ENCODE assay signal across 9 cellular contexts in the genomic region with DNA sequence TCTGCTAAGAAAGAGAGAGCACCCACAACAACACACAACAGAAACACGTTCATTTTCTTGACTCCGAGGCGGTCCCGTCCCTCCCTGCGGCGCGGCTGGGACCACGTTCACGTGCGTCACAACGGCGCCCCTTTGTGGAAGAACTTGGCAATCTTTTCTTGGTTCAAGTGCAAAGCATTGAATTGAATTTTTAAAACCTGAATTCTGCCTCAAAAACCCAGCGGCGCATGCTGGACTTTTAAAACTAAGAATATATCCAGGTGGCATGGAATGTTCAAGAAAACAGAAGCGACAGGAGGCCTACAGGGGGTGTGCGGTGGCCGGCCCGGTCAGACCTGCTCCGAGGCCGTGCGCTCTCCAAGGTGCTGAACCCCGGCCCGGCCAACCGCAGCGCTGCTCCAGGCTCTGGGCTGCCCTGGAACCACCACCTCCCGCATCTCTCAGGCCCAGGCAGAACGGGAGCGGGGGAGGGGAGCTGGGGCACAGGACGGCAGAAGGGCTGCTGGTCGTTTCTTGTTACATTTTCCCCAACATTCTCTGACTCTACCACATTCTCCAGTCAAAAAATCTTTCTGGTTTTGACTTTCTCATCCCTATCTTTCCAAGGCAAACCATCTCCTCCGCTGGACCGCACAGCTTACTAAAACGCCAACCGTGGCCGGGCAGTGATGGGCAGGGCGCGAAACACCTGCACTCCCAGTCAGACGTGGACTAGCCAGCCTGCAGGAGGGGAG. TPM values are rescaled to one million over a fixed set of nuclear protein-coding genes. Genes with fewer than 3 reads are reported as not detected.
A peak's percentile ranks its signal among the peaks of the same experiment; 100 is the strongest.
DNase-seq lines count a peak whose midpoint lies in the region; ATAC-seq, FAIRE-seq and TF ChIP-seq lines count a peak whose summit lies in the region.
"Had no signal": no experiment of that assay in that cellular context is flagged by ENCODE, and none has a peak within 500 bp of the region (broad histone marks: within the 10 kb centered on the region; RNA-seq: fewer than 3 reads in every experiment).

No MANE protein-coding gene starts in this region.

- H4K5ac ChIP-seq in H1 (ENCODE audit: insufficient read length, low read depth, low read length): no peak overlapping the region

- no peak overlapping the region for H3K27ac ChIP-seq in H1 (ENCODE audit: low read depth, low read length)

- no peak for TF ChIP-seq POLR2A in H1 (IDR thresholded peaks at IDR 0.05; ENCODE audit: control extremely low read depth in 1 of 2, low read depth in 2 of 2, low read length in 2 of 2)

- H3K9me3 ChIP-seq in H1 (ENCODE audit: insufficient read depth in 2 of 2, low read depth in 1 of 2, low read length in 1 of 2): no peaks in the 10 kb centered on the region

- DNase-seq in DMS 273 (lab: John Stamatoyannopoulos, UW; ENCODE audit: unreplicated experiment) (peak; percentile 64), DMS 273 treated with DMSO at 0.1 percent for 48 hours (lab: John Stamatoyannopoulos, UW) (no peak), NCI-H69 (lab: John Stamatoyannopoulos, UW) (peak; percentile 64), H1 (ENCODE audit: low read depth in 1 of 2, low spot score in 2 of 2) (peak; percentile 46 to 94), midbrain (lab: John Stamatoyannopoulos, UW) (peak; percentile 74)
- peak; percentile 86 for DNase-seq in activated CD8-positive, alpha-beta memory T cell treated with anti-CD3 and anti-CD28 coated beads, Interleukin-2, amount 10 ng/mL, durations not matched to agents 7 days and 5 days
- peak; percentile 53 for DNase-seq in stimulated activated CD8-positive, alpha-beta memory T cell treated with anti-CD3 and anti-CD28 coated beads, Interleukin-4, amount 100 ng/mL, for 24 hours (ENCODE audit: low read depth)

- H2BK120ac ChIP-seq in H1 (replicated peaks; ENCODE audit: low read depth, low read length): no peak overlapping the region

- FAIRE-seq in H1 (lab: Jason Lieb, UNC): no peak
- FAIRE-seq: A204.1 had no signal

- peaks cover 16% of the 10 kb centered on the region for H3K4me1 Mint-ChIP-seq in activated CD8-positive, alpha-beta memory T cell treated with anti-CD3 and anti-CD28 coated beads, Interleukin-2, amount 10 ng/mL, durations not matched to agents 7 days and 5 days

- H3K18ac ChIP-seq in H1 (ENCODE audit: extremely low read depth, low read length): no peak overlapping the region

- H2BK15ac ChIP-seq in H1 (ENCODE audit: low read length): peak overlapping the region; percentile 40; the same call in 1 of the 2 replicates

- no peaks in the 10 kb centered on the region for H3K27me3 Mint-ChIP-seq in activated CD8-positive, alpha-beta memory T cell treated with anti-CD3 and anti-CD28 coated beads, Interleukin-2, amount 10 ng/mL, durations not matched to agents 7 days and 5 days

- H3K4me3 ChIP-seq in H1 (ENCODE audit: extremely low read depth in 1 of 4, insufficient read depth in 2 of 4, low read depth in 3 of 4, low read length in 4 of 4): peak overlapping the region in 1 of 4 experiments; percentile 45; a peak in 2 of 8 replicates

- peaks cover 2% of the 10 kb centered on the region; the same call in 1 of the 2 replicates for H3K79me1 ChIP-seq in H1 (ENCODE audit: low read depth, low read length)

- peak overlapping the region; percentile 4; the same call in 1 of the 2 replicates for H4K8ac ChIP-seq in H1 (ENCODE audit: extremely low read depth, insufficient read depth, low read length)

- TF ChIP-seq EP300 in H1 (IDR thresholded peaks at IDR 0.05; ENCODE audit: borderline replicate concordance in 1 of 2, low read depth in 2 of 2, low read length in 2 of 2): 0 out of 3 replicates have a peak, but pooled peaks of 1 of the 2 experiments have one; percentile 55

- H4K91ac ChIP-seq in H1 (replicated peaks; ENCODE audit: insufficient read length, low read length): no peak overlapping the region

- H3K36me3 Mint-ChIP-seq in activated CD8-positive, alpha-beta memory T cell treated with anti-CD3 and anti-CD28 coated beads, Interleukin-2, amount 10 ng/mL, durations not matched to agents 7 days and 5 days: peaks cover under 1% of the 10 kb centered on the region

- TF ChIP-seq CTCF in H1 (IDR thresholded peaks at IDR 0.05; ENCODE audit: control extremely low read depth in 1 of 3, insufficient read depth in 1 of 3, low read depth in 1 of 3, low read length in 3 of 3): peak; percentile 48 to 55 (median 50)

- no peaks in the 10 kb centered on the region for H3K27me3 ChIP-seq in H1 (replicated peaks in 1 of 4; ENCODE audit: control insufficient read depth in 3 of 4, extremely low read depth in 1 of 4, insufficient read depth in 3 of 4, low read length in 3 of 4)

- H3K4me1 ChIP-seq in H1 (replicated peaks in 1 of 4; ENCODE audit: control insufficient read depth in 3 of 4, insufficient read depth in 4 of 4, low read length in 3 of 4): peaks cover 0 to 3% (median 1%) of the 10 kb centered on the region in 4 experiments; a peak in 4 of 7 replicates

- H3K23me2 ChIP-seq in H1 (ENCODE audit: low read depth, low read length): peaks cover 6% of the 10 kb centered on the region

- peaks cover 5 to 9% of the 10 kb centered on the region in 2 experiments for H4K20me1 ChIP-seq in H1 (replicated peaks in 1 of 2; ENCODE audit: control insufficient read depth in 1 of 2, insufficient read depth in 2 of 2, low read length in 2 of 2)

- peak; percentile 75 for TF ChIP-seq RAD21 in H1 (IDR thresholded peaks at IDR 0.05 in 1 of 2, conservative IDR thresholded peaks at IDR 0.05 in 1 of 2; ENCODE audit: low read depth in 2 of 2, low read length in 2 of 2)

- no peak overlapping the region for H3K56ac ChIP-seq in H1 (replicated peaks; ENCODE audit: insufficient read length, low read depth, low read length)

- no peak overlapping the region for H2AFZ ChIP-seq in H1 (ENCODE audit: low read length)

- no peak overlapping the region for H3K23ac ChIP-seq in H1 (ENCODE audit: insufficient read length)

- CTCF ChIA-PET in activated CD8-positive, alpha-beta memory T cell treated with anti-CD3 and anti-CD28 coated beads, Interleukin-2, amount 10 ng/mL, durations not matched to agents 7 days and 5 days (lab: Charles Lee): interaction anchor here (0.6 to 3.1 kb wide), 6 partner anchors 8 to 133 kb away, joined by 3 to 16 read pairs (median 3); no protein-coding TSS in a partner anchor
- CTCF ChIA-PET in H1 (lab: Charles Lee; ENCODE audit: partially characterized antibody): interaction anchor here (0.6 to 2.1 kb wide), 16 partner anchors 9 to 917 kb away, joined by 3 to 6 read pairs (median 3); no protein-coding TSS in a partner anchor

- no peak overlapping the region for H2AK5ac ChIP-seq in H1 (ENCODE audit: low read depth, low read length)

- H3K27ac Mint-ChIP-seq in activated CD8-positive, alpha-beta memory T cell treated with anti-CD3 and anti-CD28 coated beads, Interleukin-2, amount 10 ng/mL, durations not matched to agents 7 days and 5 days: no peak overlapping the region

- H3K4me3 Mint-ChIP-seq in activated CD8-positive, alpha-beta memory T cell treated with anti-CD3 and anti-CD28 coated beads, Interleukin-2, amount 10 ng/mL, durations not matched to agents 7 days and 5 days: no peak overlapping the region

- no peak overlapping the region for H3K9ac ChIP-seq in H1 (replicated peaks in 1 of 4; ENCODE audit: extremely low read depth in 1 of 4, low read depth in 3 of 4, low read length in 3 of 4)

- H2BK5ac ChIP-seq in H1 (ENCODE audit: low read depth, low read length): no peak overlapping the region

- no peak overlapping the region for H3K4ac ChIP-seq in H1 (replicated peaks; ENCODE audit: insufficient read length, low read depth, low read length)

- peak overlapping the region in 1 of 2 experiments; percentile 61; a peak in 3 of 4 replicates for H3K4me2 ChIP-seq in H1 (ENCODE audit: insufficient read depth in 1 of 2, low read depth in 2 of 2, low read length in 2 of 2)

- H2BK12ac ChIP-seq in H1 (ENCODE audit: low read depth, low read length): no peak overlapping the region

- POLR2A ChIA-PET in H1 (lab: Charles Lee; ENCODE audit: partially characterized antibody): interaction anchor here (0.9 kb wide), 1 partner anchor 21 kb away, joined by 3 read pairs; no protein-coding TSS in a partner anchor

- H3K9me3 Mint-ChIP-seq in activated CD8-positive, alpha-beta memory T cell treated with anti-CD3 and anti-CD28 coated beads, Interleukin-2, amount 10 ng/mL, durations not matched to agents 7 days and 5 days (ENCODE audit: low read depth): no peaks in the 10 kb centered on the region

- 0 out of 2 replicates have a peak overlapping the region, but pooled peaks have one; percentile 48 for H2BK20ac ChIP-seq in H1 (ENCODE audit: low read length)

- no peak overlapping the region for H3K14ac ChIP-seq in H1 (ENCODE audit: insufficient read length)

- ATAC-seq in activated CD8-positive, alpha-beta memory T cell treated with anti-CD3 and anti-CD28 coated beads, Interleukin-2, amount 10 ng/mL, durations not matched to agents 7 days and 5 days: peak; percentile 28
- no peak for ATAC-seq in HG03432 (IDR thresholded peaks at IDR 0.05; ENCODE audit: unreplicated experiment)

- H3K79me2 ChIP-seq in H1 (ENCODE audit: control insufficient read depth in 1 of 2, insufficient read depth in 2 of 2, low read length in 2 of 2): no peaks in the 10 kb centered on the region

- no peaks in the 10 kb centered on the region for H3K36me3 ChIP-seq in H1 (ENCODE audit: control insufficient read depth in 2 of 4, insufficient read depth in 4 of 4, low read length in 3 of 4)

- 29% methylated on average over 38 of the region's 38 CpGs; no CpG with 5 or more reads in 1 of the 2 experiments for WGBS in H1 (ENCODE audit: extremely low coverage in 1 of 2, insufficient coverage in 1 of 2, insufficient read length in 1 of 2, insufficient replicate concordance in 2 of 2, low coverage in 1 of 2, low lambda C conversion rate in 2 of 2, missing lambda C conversion rate in 1 of 2), 2 experiments

RNA-seq across cellular contexts. Expression of a gene that starts 3.4 kb away (rescaled TPM):
- 10 to 100 TPM; 50.5 to 72.5 TPM for total RNA-seq in activated CD8-positive, alpha-beta memory T cell treated with anti-CD3 and anti-CD28 coated beads, Interleukin-2, amount 10 ng/mL, durations not matched to agents 7 days and 5 days
- total RNA-seq in H1 (2021; fragmentation: NEBNext Ultra II Directional; extraction: Animal tissue kit (Norgen Biotek cat#: 25700)): 20.6 and 24.2 TPM in 2 replicates
- polyA plus RNA-seq in H1 (2011; rRNA removed): 21.8 and 33.7 TPM in 2 replicates
- 41.2 TPM for polyA plus RNA-seq in H1 (2011; cell fraction: cytosol; rRNA removed)
- polyA plus RNA-seq in H1 (2011; cell fraction: nucleus; rRNA removed): 187 TPM
- polyA plus RNA-seq in H1 (2012, experiment 1 of 2): 15.9 to 26.9 TPM (median 22.1 TPM) in 4 replicates
- polyA plus RNA-seq in H1 (2012, experiment 2 of 2): 13.8 TPM
- polyA plus RNA-seq in H1 (2013, experiment 1 of 2): 16.1 TPM
- polyA plus RNA-seq in H1 (2013, experiment 2 of 2): 12.2 TPM
- polyA minus RNA-seq in H1 (2011; rRNA and poly(A)+ RNA removed): 13.2 and 13.6 TPM in 2 replicates
- polyA minus RNA-seq in H1 (2011; cell fraction: cytosol; rRNA and poly(A)+ RNA removed): 12.3 TPM
- polyA minus RNA-seq in H1 (2011; cell fraction: nucleus; rRNA and poly(A)+ RNA removed): 28.0 TPM

RNA-seq across cellular contexts. Expression of a gene that starts 3.7 kb away (rescaled TPM):
- 10 to 100 TPM; 27.1 to 30.5 TPM for total RNA-seq in activated CD8-positive, alpha-beta memory T cell treated with anti-CD3 and anti-CD28 coated beads, Interleukin-2, amount 10 ng/mL, durations not matched to agents 7 days and 5 days
- total RNA-seq in H1 (2021; fragmentation: NEBNext Ultra II Directional; extraction: Animal tissue kit (Norgen Biotek cat#: 25700)): 21.8 and 24.4 TPM in 2 replicates
- 21.1 and 27.9 TPM in 2 replicates for polyA plus RNA-seq in H1 (2011; rRNA removed)
- 20.9 TPM for polyA plus RNA-seq in H1 (2011; cell fraction: cytosol; rRNA removed)
- polyA plus RNA-seq in H1 (2011; cell fraction: nucleus; rRNA removed): 27.5 TPM
- polyA plus RNA-seq in H1 (2012, experiment 1 of 2): 14.6 to 23.4 TPM (median 20.6 TPM) in 4 replicates
- 14.7 TPM for polyA plus RNA-seq in H1 (2012, experiment 2 of 2)
- polyA plus RNA-seq in H1 (2013, experiment 1 of 2): 13.6 TPM
- polyA plus RNA-seq in H1 (2013, experiment 2 of 2): 14.7 TPM
- polyA minus RNA-seq in H1 (2011; rRNA and poly(A)+ RNA removed): 18.7 and 20.0 TPM in 2 replicates
- 11.6 TPM for polyA minus RNA-seq in H1 (2011; cell fraction: cytosol; rRNA and poly(A)+ RNA removed)
- polyA minus RNA-seq in H1 (2011; cell fraction: nucleus; rRNA and poly(A)+ RNA removed): 14.3 TPM

RNA-seq across cellular contexts. Expression of a gene that starts 35.8 kb away (rescaled TPM):
- 100 to 1,000 TPM; 269 to 378 TPM for total RNA-seq in activated CD8-positive, alpha-beta memory T cell treated with anti-CD3 and anti-CD28 coated beads, Interleukin-2, amount 10 ng/mL, durations not matched to agents 7 days and 5 days
- 66.7 and 74.6 TPM in 2 replicates for total RNA-seq in H1 (2021; fragmentation: NEBNext Ultra II Directional; extraction: Animal tissue kit (Norgen Biotek cat#: 25700))
- 81.4 and 116 TPM in 2 replicates for polyA plus RNA-seq in H1 (2011; rRNA removed)
- polyA plus RNA-seq in H1 (2011; cell fraction: cytosol; rRNA removed): 91.4 TPM
- polyA plus RNA-seq in H1 (2011; cell fraction: nucleus; rRNA removed): 123 TPM
- polyA plus RNA-seq in H1 (2012, experiment 1 of 2): 45.3 to 72.9 TPM (median 65.7 TPM) in 4 replicates
- 103 TPM for polyA plus RNA-seq in H1 (2012, experiment 2 of 2)
- 51.4 TPM for polyA plus RNA-seq in H1 (2013, experiment 1 of 2)
- 50.6 TPM for polyA plus RNA-seq in H1 (2013, experiment 2 of 2)
- 48.1 and 52.9 TPM in 2 replicates for polyA minus RNA-seq in H1 (2011; rRNA and poly(A)+ RNA removed)
- polyA minus RNA-seq in H1 (2011; cell fraction: cytosol; rRNA and poly(A)+ RNA removed): 79.5 TPM
- 81.6 TPM for polyA minus RNA-seq in H1 (2011; cell fraction: nucleus; rRNA and poly(A)+ RNA removed)

RNA-seq across cellular contexts. Expression of a gene that starts 43.1 kb away (rescaled TPM):
- under 1 TPM in 1 of 2 experiments, not detected in 1; 0.16 TPM for total RNA-seq in activated CD8-positive, alpha-beta memory T cell treated with anti-CD3 and anti-CD28 coated beads, Interleukin-2, amount 10 ng/mL, durations not matched to agents 7 days and 5 days
- 0.63 TPM in 1 of 2 replicates, not detected in the other for total RNA-seq in H1 (2021; fragmentation: NEBNext Ultra II Directional; extraction: Animal tissue kit (Norgen Biotek cat#: 25700))
- 0.27 and 0.49 TPM in 2 replicates for polyA plus RNA-seq in H1 (2011; rRNA removed)
- polyA plus RNA-seq in H1 (2011; cell fraction: cytosol; rRNA removed): 0.16 TPM
- polyA plus RNA-seq in H1 (2011; cell fraction: nucleus; rRNA removed): 0.73 TPM
- 0.17 to 0.27 TPM (median 0.20 TPM) in 3 of 4 replicates, not detected in the other for polyA plus RNA-seq in H1 (2012, experiment 1 of 2)
- not detected for polyA plus RNA-seq in H1 (2012, experiment 2 of 2)
- polyA plus RNA-seq in H1 (2013, experiment 1 of 2): 0.47 TPM
- 0.33 TPM for polyA plus RNA-seq in H1 (2013, experiment 2 of 2)
- polyA minus RNA-seq in H1 (2011; rRNA and poly(A)+ RNA removed): not detected in 2 replicates
- polyA minus RNA-seq in H1 (2011; cell fraction: cytosol; rRNA and poly(A)+ RNA removed): not detected
- polyA minus RNA-seq in H1 (2011; cell fraction: nucleus; rRNA and poly(A)+ RNA removed): not detected

RNA-seq across cellular contexts. Expression of a gene that starts 43.8 kb away (rescaled TPM):
- 100 to 1,000 TPM; 114 TPM for total RNA-seq in activated CD8-positive, alpha-beta memory T cell treated with anti-CD3 and anti-CD28 coated beads, Interleukin-2, amount 10 ng/mL, durations not matched to agents 7 days and 5 days
- total RNA-seq in H1 (2021; fragmentation: NEBNext Ultra II Directional; extraction: Animal tissue kit (Norgen Biotek cat#: 25700)): 87.4 and 97.4 TPM in 2 replicates
- polyA plus RNA-seq in H1 (2011; rRNA removed): 131 and 161 TPM in 2 replicates
- polyA plus RNA-seq in H1 (2011; cell fraction: cytosol; rRNA removed): 156 TPM
- polyA plus RNA-seq in H1 (2011; cell fraction: nucleus; rRNA removed): 116 TPM
- 89.4 to 142 TPM (median 122 TPM) in 4 replicates for polyA plus RNA-seq in H1 (2012, experiment 1 of 2)
- polyA plus RNA-seq in H1 (2012, experiment 2 of 2): 150 TPM
- polyA plus RNA-seq in H1 (2013, experiment 1 of 2): 84.3 TPM
- 84.4 TPM for polyA plus RNA-seq in H1 (2013, experiment 2 of 2)
- polyA minus RNA-seq in H1 (2011; rRNA and poly(A)+ RNA removed): 87.8 and 110 TPM in 2 replicates
- polyA minus RNA-seq in H1 (2011; cell fraction: cytosol; rRNA and poly(A)+ RNA removed): 48.8 TPM
- 33.9 TPM for polyA minus RNA-seq in H1 (2011; cell fraction: nucleus; rRNA and poly(A)+ RNA removed)
